In the genomic region with DNA sequence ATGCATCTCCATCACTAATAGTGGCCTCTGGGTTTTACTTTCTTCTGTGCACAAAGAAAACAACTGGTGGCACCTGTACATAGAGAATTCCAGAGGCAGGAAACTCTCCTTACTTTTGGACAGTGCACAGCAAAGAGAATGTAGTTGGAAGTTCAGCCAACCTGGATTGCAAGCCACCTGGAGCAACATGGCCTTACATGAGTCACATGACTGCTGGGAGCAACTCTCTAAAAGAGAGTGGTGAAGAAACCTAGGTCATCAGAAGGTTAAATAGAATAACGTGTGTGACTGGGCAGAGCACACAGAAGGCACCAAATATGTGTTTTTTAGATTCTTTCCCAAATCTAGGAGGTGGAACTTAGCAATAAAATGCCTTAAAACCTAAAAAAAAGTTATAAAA, we compare ENCODE assay signal across 17 cellular contexts. TPM values are rescaled to one million over a fixed set of nuclear protein-coding genes. Genes with fewer than 3 reads are reported as not detected.
DNase-seq lines count a peak whose midpoint lies in the region; ATAC-seq, FAIRE-seq and TF ChIP-seq lines count a peak whose summit lies in the region.
"Not testable (repeated sequence)": the region's sequence is repeated elsewhere in the genome, so short reads cannot be mapped to it uniquely, and the experiment has no call there.
"Had no signal": no experiment of that assay in that cellular context is flagged by ENCODE, and none has a peak within 500 bp of the region (broad histone marks: within the 10 kb centered on the region; RNA-seq: fewer than 3 reads in every experiment).

No MANE protein-coding gene starts in this region.

- FAIRE-seq in K562 (lab: Jason Lieb, UNC), result not testable (repeated sequence)

- not testable (repeated sequence) for H3K9me3 ChIP-seq in A673 (ENCODE audit: low read depth, low read length, poor library complexity, severe bottlenecking); IMR-90 (ENCODE audit: control insufficient read depth, insufficient read depth, low read length); Karpas-422 (ENCODE audit: low read length); K562 (replicated peaks; ENCODE audit: control insufficient read depth, insufficient read depth, low read depth, low read length)

- H3K9me1 ChIP-seq in IMR-90 (ENCODE audit: insufficient read depth, low read length), result peaks cover 13% of the 10 kb centered on the region; the same call in 1 of the 2 replicates
- H3K9me1 ChIP-seq in K562 (ENCODE audit: control insufficient read depth, insufficient read depth, low read length), result not testable (repeated sequence)

- H2AFZ ChIP-seq in IMR-90 (replicated peaks; ENCODE audit: low read length, poor library complexity); Karpas-422 (ENCODE audit: low read length); K562 (ENCODE audit: low read depth, low read length): not testable (repeated sequence)

- H2BK15ac ChIP-seq in IMR-90 (ENCODE audit: low read depth, low read length), result peak overlapping the region; percentile 84; the same call in 1 of the 3 replicates

- not testable (repeated sequence) for H3K9me3 Mint-ChIP-seq in activated CD4-positive, alpha-beta T cell treated with anti-CD3 and anti-CD28 coated beads, Interleukin-2, amount 10 ng/mL, durations not matched to agents 24 days and 14 days

- H3K79me1 ChIP-seq in IMR-90 (ENCODE audit: low read depth in 1 of 2, low read length in 2 of 2), result peaks cover 0 to 25% of the 10 kb centered on the region in 2 experiments; a peak in 2 of 4 replicates

- not testable (repeated sequence) for H3K4me1 Mint-ChIP-seq in activated CD4-positive, alpha-beta T cell treated with anti-CD3 and anti-CD28 coated beads, Interleukin-2, amount 10 ng/mL, durations not matched to agents 24 days and 14 days

- H2BK120ac ChIP-seq in IMR-90 (ENCODE audit: low read depth, low read length), result not testable (repeated sequence)

- not testable (repeated sequence) for H3K4me3 ChIP-seq in A673 (ENCODE audit: low read depth, low read length, poor library complexity, severe bottlenecking); IMR-90 (ENCODE audit: insufficient read depth, low read depth, low read length); Karpas-422 (ENCODE audit: low read length); K562

- not testable (repeated sequence) for TF ChIP-seq RAD21 in IMR-90 (IDR thresholded peaks at IDR 0.05; ENCODE audit: low read length); K562 (CRISPR knock-in tag; conservative IDR thresholded peaks at IDR 0.05 in 1 of 2, IDR thresholded peaks at IDR 0.05 in 1 of 2)

- H3K79me2 ChIP-seq in Karpas-422 (ENCODE audit: low read length); K562 (ENCODE audit: control insufficient read depth, insufficient read depth, low read length): not testable (repeated sequence)

- H3K4me1 ChIP-seq in A673 (ENCODE audit: insufficient read depth, low read length, poor library complexity, severe bottlenecking); IMR-90 (ENCODE audit: control insufficient read depth, insufficient read depth, low read length); K562 (replicated peaks in 1 of 2; ENCODE audit: control insufficient read depth in 2 of 2, insufficient read depth in 2 of 2, low read length in 2 of 2): not testable (repeated sequence)
- peaks cover 16% of the 10 kb centered on the region for H3K4me1 ChIP-seq in Karpas-422 (ENCODE audit: low read length)

- not testable (repeated sequence) for H4K5ac ChIP-seq in IMR-90 (ENCODE audit: low read depth, low read length)

- not testable (repeated sequence) for ATAC-seq in IMR-90 (ENCODE audit: low read depth); K562
- peak; percentile 50 for ATAC-seq in left lobe of liver

- H3K9me2 ChIP-seq in Karpas-422 (replicated peaks; ENCODE audit: insufficient read depth, low read length), result not testable (repeated sequence)

- not testable (repeated sequence) for H3K4me3 Mint-ChIP-seq in activated CD4-positive, alpha-beta T cell treated with anti-CD3 and anti-CD28 coated beads, Interleukin-2, amount 10 ng/mL, durations not matched to agents 24 days and 14 days

- not testable (repeated sequence) for H3K14ac ChIP-seq in IMR-90 (replicated peaks; ENCODE audit: low read depth, low read length)

- CTCF ChIA-PET in A673 (lab: Charles Lee); K562 (lab: Yijun Ruan, JAX; ENCODE audit: low intra/inter-chr PET ratio): not testable (repeated sequence)
- CTCF ChIA-PET in IMR-90 (lab: Yijun Ruan, JAX), result interaction anchor here (0.6 kb wide), 1 partner anchor 462 kb away, joined by 3 read pairs; no protein-coding TSS in a partner anchor

- H3K18ac ChIP-seq in IMR-90 (ENCODE audit: low read depth, low read length), result not testable (repeated sequence)

- H3K56ac ChIP-seq in IMR-90 (ENCODE audit: extremely low read depth, insufficient read depth, low read length), result not testable (repeated sequence)

- H3K27me3 Mint-ChIP-seq in activated CD4-positive, alpha-beta T cell treated with anti-CD3 and anti-CD28 coated beads, Interleukin-2, amount 10 ng/mL, durations not matched to agents 24 days and 14 days, result peaks cover 34% of the 10 kb centered on the region

- not testable (repeated sequence) for H3K23ac ChIP-seq in IMR-90 (ENCODE audit: low read depth, low read length)

- H3K36me3 Mint-ChIP-seq in activated CD4-positive, alpha-beta T cell treated with anti-CD3 and anti-CD28 coated beads, Interleukin-2, amount 10 ng/mL, durations not matched to agents 24 days and 14 days (ENCODE audit: low read depth), result not testable (repeated sequence)

- H3K27ac ChIP-seq in A673 (ENCODE audit: low read depth, low read length, poor library complexity, severe bottlenecking); IMR-90 (ENCODE audit: insufficient read depth, low read length); Karpas-422 (ENCODE audit: low read length); K562 (ENCODE audit: extremely low read depth, low read depth, low read length): not testable (repeated sequence)

- not testable (repeated sequence) for H3K9ac ChIP-seq in IMR-90 (ENCODE audit: low read depth, low read length); Karpas-422 (ENCODE audit: low read length); K562 (ENCODE audit: insufficient read depth in 1 of 2, low read depth in 2 of 2, low read length in 2 of 2)

- H3K27me3 ChIP-seq in A673 (replicated peaks; ENCODE audit: insufficient read depth, low read depth, low read length, poor library complexity); IMR-90 (ENCODE audit: control insufficient read depth, insufficient read depth, low read length); Karpas-422 (ENCODE audit: low read length); K562 (ENCODE audit: control insufficient read depth in 2 of 2, insufficient read depth in 2 of 2, low read length in 2 of 2): not testable (repeated sequence)

- in situ Hi-C loops in IMR-90 (cut with MboI; ENCODE audit: low sequenced_read_pairs), result not testable (repeated sequence)
- in situ Hi-C loops in K562 (cut with MboI), result loop anchor here (10.0 kb wide), 1 partner anchor 536 kb away; no protein-coding TSS in a partner anchor

- not testable (repeated sequence) for DNase-seq in A673 (ENCODE audit: low spot score); IMR-90; left lobe of liver (ENCODE audit: low spot score)
- DNase-seq in H4 (ENCODE audit: low spot score), result peak; percentile 2
- peak; percentile 2 for DNase-seq in Karpas-422
- peak; percentile 45 for DNase-seq in activated CD4-positive, alpha-beta T cell treated with anti-CD3 and anti-CD28 coated beads, Interleukin-2, amount 10 ng/mL, durations not matched to agents 24 days and 14 days
- DNase-seq in K562 (ENCODE audit: extremely low read depth in 1 of 4, low spot score in 3 of 4), result peak in 1 of 4 experiments; percentile 1
- DNase-seq in ureter (ENCODE audit: low spot score), result peak; percentile 20

- TF ChIP-seq POLR2A in IMR-90 (IDR thresholded peaks at IDR 0.05; ENCODE audit: low read depth, low read length); K562 (conservative IDR thresholded peaks at IDR 0.05): not testable (repeated sequence)

- TF ChIP-seq CTCF in A673 (conservative IDR thresholded peaks at IDR 0.05; ENCODE audit: low read depth, low read length), result 0 out of 2 replicates have a peak, but pooled peaks have one; percentile 7
- TF ChIP-seq CTCF in IMR-90 (conservative IDR thresholded peaks at IDR 0.05; ENCODE audit: low read depth, low read length); K562 (IDR thresholded peaks at IDR 0.05 in 2 of 3, conservative IDR thresholded peaks at IDR 0.05 in 1 of 3; ENCODE audit: insufficient read depth in 2 of 3, low read depth in 1 of 3, low read length in 3 of 3): not testable (repeated sequence)

- TF ChIP-seq EP300 in K562 (IDR thresholded peaks at IDR 0.05; ENCODE audit: low read length), result not testable (repeated sequence)

- not testable (repeated sequence) for H4K8ac ChIP-seq in IMR-90 (ENCODE audit: low read depth in 2 of 2, low read length in 2 of 2)

- H3K27ac Mint-ChIP-seq in activated CD4-positive, alpha-beta T cell treated with anti-CD3 and anti-CD28 coated beads, Interleukin-2, amount 10 ng/mL, durations not matched to agents 24 days and 14 days, result not testable (repeated sequence)

- not testable (repeated sequence) for H3K4me2 ChIP-seq in IMR-90 (ENCODE audit: low read depth, low read length); Karpas-422 (ENCODE audit: low read depth, low read length, poor library complexity, severe bottlenecking); K562 (ENCODE audit: insufficient read depth, low read length)

- not testable (repeated sequence) for H3K36me3 ChIP-seq in A673 (ENCODE audit: insufficient read depth, low read length, poor library complexity, severe bottlenecking); IMR-90 (ENCODE audit: control insufficient read depth, insufficient read depth, low read length); Karpas-422 (ENCODE audit: insufficient read depth, low read length); K562 (ENCODE audit: control insufficient read depth, insufficient read depth, low read length)

- intact Hi-C loops in A673 (cut with micrococcal nuclease; ENCODE audit: unreplicated experiment), result loop anchor here (10.0 kb wide), 1 partner anchor 326 kb away; no protein-coding TSS in a partner anchor
- intact Hi-C loops in IMR-90 (cut with micrococcal nuclease); activated CD4-positive, alpha-beta T cell treated with anti-CD3 and anti-CD28 coated beads, Interleukin-2, amount 10 ng/mL, durations not matched to agents 24 days and 14 days (cut with micrococcal nuclease); K562 (cut with micrococcal nuclease): not testable (repeated sequence)

- not testable (repeated sequence) for H3K4ac ChIP-seq in IMR-90 (ENCODE audit: low read depth, low read length)

- not testable (repeated sequence) for H4K20me1 ChIP-seq in IMR-90 (ENCODE audit: insufficient read depth, low read length); Karpas-422 (ENCODE audit: insufficient read depth, low read depth, low read length); K562 (replicated peaks; ENCODE audit: control insufficient read depth, insufficient read depth, low read length)

- dilution Hi-C loops in IMR-90 (cut with HindIII; ENCODE audit: low sequenced_read_pairs, unreplicated experiment), result not testable (repeated sequence)

- H2AK9ac ChIP-seq in IMR-90 (replicated peaks; ENCODE audit: low read depth, low read length, poor library complexity), result not testable (repeated sequence)

- BruUV-seq in A673 (replicated peaks; lab: Mats Ljungman, UMichigan); IMR-90 (replicated peaks; lab: Mats Ljungman, UMichigan); K562 (replicated peaks; lab: Mats Ljungman, UMichigan): not testable (repeated sequence)

- H4K91ac ChIP-seq in IMR-90 (ENCODE audit: insufficient read depth, low read depth, low read length), result not testable (repeated sequence)

- not testable (repeated sequence) for H2BK20ac ChIP-seq in IMR-90 (ENCODE audit: low read depth, low read length)

- WGBS in IMR-90 (ENCODE audit: extremely low coverage in 2 of 2, insufficient read length in 1 of 2), 2 experiments, result 20% methylated on average over 1 of the region's 1 CpG; no CpG with 5 or more reads in 1 of the 2 experiments
- WGBS in K562 (ENCODE audit: insufficient coverage, low coverage, missing lambda C conversion rate), result 13% methylated on average over 1 of the region's 1 CpG

- not testable (repeated sequence) for H2AK5ac ChIP-seq in IMR-90 (ENCODE audit: low read depth, low read length)

- POLR2A ChIA-PET in A673 (lab: Charles Lee; ENCODE audit: low non-redundant PET); IMR-90 (lab: Charles Lee; ENCODE audit: unreplicated experiment); K562 (lab: Yijun Ruan, JAX): not testable (repeated sequence)

- not testable (repeated sequence) for H2BK5ac ChIP-seq in IMR-90 (ENCODE audit: low read depth, low read length, poor library complexity, severe bottlenecking)

RNA-seq across cellular contexts. Expression of gene HEATR6, which starts 29.6 kb away (rescaled TPM):
- 28.1 and 33.3 TPM in 2 replicates for total RNA-seq in A673 (2021)
- 30.5 and 56.5 TPM in 2 replicates for total RNA-seq in H4 (2014; rRNA removed; shearing (Covaris generic))
- 25.6 and 27.6 TPM in 2 replicates for total RNA-seq in IMR-90 (2012; rRNA removed)
- 16.7 and 20.2 TPM in 2 replicates for polyA plus RNA-seq in IMR-90 (2012; rRNA removed)
- 6.2 and 14.9 TPM in 2 replicates for polyA plus RNA-seq in IMR-90 (2012; cell fraction: cytosol; rRNA removed)
- 38.1 and 58.8 TPM in 2 replicates for polyA plus RNA-seq in IMR-90 (2012; cell fraction: nucleus; rRNA removed; ENCODE audit: low replicate concordance)
- total RNA-seq in Karpas-422 (2014; rRNA removed; shearing (Covaris generic); ENCODE audit: low replicate concordance), result 12.3 and 12.7 TPM in 2 replicates
- total RNA-seq in activated CD4-positive, alpha-beta T cell treated with anti-CD3 and anti-CD28 coated beads, Interleukin-2, amount 10 ng/mL, durations not matched to agents 24 days and 14 days, result 32.4 and 33.7 TPM in 2 replicates
- total RNA-seq in K562 (2011; cell fraction: chromatin; rRNA removed; ENCODE audit: low replicate concordance), result 29.4 and 51.4 TPM in 2 replicates
- total RNA-seq in K562 (2011; cell fraction: nucleolus; rRNA removed), result 23.0 and 26.7 TPM in 2 replicates
- 31.9 and 32.7 TPM in 2 replicates for total RNA-seq in K562 (2011; cell fraction: nucleoplasm; rRNA removed)
- 6.9 and 11.3 TPM in 2 replicates for total RNA-seq in K562 (2014; rRNA removed)
- 11.4 and 12.1 TPM in 2 replicates for total RNA-seq in K562 (2014; rRNA removed; fragmentation: Illumina TruSeq; extraction: Trizol)
- 10.9 and 12.7 TPM in 2 replicates for total RNA-seq in K562 (2015; rRNA removed; fragmentation: Illumina TruSeq; extraction: Trizol)
- total RNA-seq in K562 (2021), result 12.9 and 13.5 TPM in 2 replicates
- polyA plus RNA-seq in K562 (2011; rRNA removed), result 17.6 and 22.9 TPM in 2 replicates
- polyA plus RNA-seq in K562 (2011; cell fraction: cytosol; rRNA removed), result 22.9 and 29.8 TPM in 2 replicates
- 78.3 and 85.3 TPM in 2 replicates for polyA plus RNA-seq in K562 (2011; cell fraction: nucleus; rRNA removed)
- polyA plus RNA-seq in K562 (2012), result 11.1 and 22.0 TPM in 2 replicates
- 14.5 and 15.4 TPM in 2 replicates for polyA plus RNA-seq in K562 (2014; fragmentation: Illumina TruSeq; extraction: Trizol)
- polyA plus RNA-seq in K562 (2014; fragmentation: Nextera tagmentation; extraction: Ambion mirVana), result 1 to 10 TPM; 5.3 to 9.1 TPM
- 10.8 and 13.5 TPM in 2 replicates for polyA plus RNA-seq in K562 (2014; rRNA removed)
- 21.9 and 34.4 TPM in 2 replicates for polyA minus RNA-seq in K562 (2011; rRNA and poly(A)+ RNA removed)
- polyA minus RNA-seq in K562 (2011; cell fraction: cytosol; rRNA and poly(A)+ RNA removed), result 15.9 and 17.8 TPM in 2 replicates
- 26.7 and 45.1 TPM in 2 replicates for polyA minus RNA-seq in K562 (2011; cell fraction: nucleus; rRNA and poly(A)+ RNA removed)
- 5.0 TPM for total RNA-seq in left lobe of liver
- 30.7 TPM for total RNA-seq in ureter

RNA-seq across cellular contexts. Expression of gene CA4, which starts 41.5 kb away (rescaled TPM):
- total RNA-seq in A673 (2021) (not detected in 2 replicates), IMR-90 (2012; rRNA removed) (not detected in 2 replicates), K562 (2014; rRNA removed) (not detected in 2 replicates), K562 (2014; rRNA removed; fragmentation: Illumina TruSeq; extraction: Trizol) (not detected in 2 replicates), K562 (2015; rRNA removed; fragmentation: Illumina TruSeq; extraction: Trizol) (not detected in 2 replicates), K562 (2021) (0.13 and 0.18 TPM in 2 replicates), left lobe of liver (0.53 TPM), ureter (1.5 TPM)
- total RNA-seq in H4 (2014; rRNA removed; shearing (Covaris generic)), result not detected in 2 replicates
- polyA plus RNA-seq in IMR-90 (2012; rRNA removed) (not detected in 2 replicates), K562 (2011; rRNA removed) (0.13 TPM in 1 of 2 replicates, not detected in the other), K562 (2014; fragmentation: Illumina TruSeq; extraction: Trizol) (not detected in 2 replicates), K562 (2014; fragmentation: Nextera tagmentation; extraction: Ambion mirVana) (not detected), K562 (2014; rRNA removed) (not detected in 2 replicates)
- not detected in 2 replicates for polyA plus RNA-seq in IMR-90 (2012; cell fraction: cytosol; rRNA removed)
- polyA plus RNA-seq in IMR-90 (2012; cell fraction: nucleus; rRNA removed; ENCODE audit: low replicate concordance), result not detected in 2 replicates
- not detected in 2 replicates for total RNA-seq in Karpas-422 (2014; rRNA removed; shearing (Covaris generic); ENCODE audit: low replicate concordance)
- not detected in 2 replicates for total RNA-seq in activated CD4-positive, alpha-beta T cell treated with anti-CD3 and anti-CD28 coated beads, Interleukin-2, amount 10 ng/mL, durations not matched to agents 24 days and 14 days
- not detected in 2 replicates for total RNA-seq in K562 (2011; cell fraction: chromatin; rRNA removed; ENCODE audit: low replicate concordance)
- total RNA-seq in K562 (2011; cell fraction: nucleolus; rRNA removed), result not detected in 2 replicates
- total RNA-seq in K562 (2011; cell fraction: nucleoplasm; rRNA removed), result not detected in 2 replicates
- polyA plus RNA-seq in K562 (2011; cell fraction: cytosol; rRNA removed), result not detected in 2 replicates
- polyA plus RNA-seq in K562 (2011; cell fraction: nucleus; rRNA removed), result 0.24 TPM in 1 of 2 replicates, not detected in the other
- not detected in 2 replicates for polyA plus RNA-seq in K562 (2012)
- polyA minus RNA-seq in K562 (2011; rRNA and poly(A)+ RNA removed), result not detected in 2 replicates
- not detected in 2 replicates for polyA minus RNA-seq in K562 (2011; cell fraction: cytosol; rRNA and poly(A)+ RNA removed)
- not detected in 2 replicates for polyA minus RNA-seq in K562 (2011; cell fraction: nucleus; rRNA and poly(A)+ RNA removed)
- total RNA-seq: A172; CD4-positive, alpha-beta memory T cell; CD4-positive, CD25-positive, alpha-beta regulatory T cell; CD8-positive, alpha-beta memory T cell; Daoy; G401; GM12878 had no signal
- polyA plus RNA-seq: AG04450; CD14-positive monocyte; CD4-positive, alpha-beta memory T cell; CD4-positive, CD25-positive, alpha-beta regulatory T cell; CD8-positive, alpha-beta memory T cell had no signal
